In genomic region chr10:91635401-91636400, GRCh38 we compare ENCODE assay signal across 7 cellular contexts. TPM values are rescaled to one million over a fixed set of nuclear protein-coding genes. Genes with fewer than 3 reads are reported as not detected.
DNase-seq lines count a peak whose midpoint lies in the region; ATAC-seq, FAIRE-seq and TF ChIP-seq lines count a peak whose summit lies in the region.

No MANE protein-coding gene starts in this region.

- no peak overlapping the region for H3K27ac ChIP-seq in pancreas

- H3K9me3 Mint-ChIP-seq in activated T-helper 17 cell treated with anti-CD3 and anti-CD28 coated beads, Interleukin-2, amount 50 U/mL, for 72 hours = no peaks in the 10 kb centered on the region

- WGBS in pancreas, 2 donors = 49 to 51% methylated on average over 10 of the region's 10 CpGs

- H3K4me3 Mint-ChIP-seq in activated T-helper 17 cell treated with anti-CD3 and anti-CD28 coated beads, Interleukin-2, amount 50 U/mL, for 72 hours = no peak overlapping the region

- H3K27me3 ChIP-seq in pancreas = no peaks in the 10 kb centered on the region

- peak; percentile 46 to 71 (median 58) for TF ChIP-seq CTCF in pancreas (IDR thresholded peaks at IDR 0.05)

- no peak overlapping the region for H3K4me3 ChIP-seq in pancreas

- no peak for FAIRE-seq in pancreas (lab: Jason Lieb, UNC)

- intact Hi-C loops in pancreas (cut with DNase I) = loop anchor here in 2 of 3 donors (5.0 to 10.0 kb wide), 2 partner anchors 141 to 143 kb away; no protein-coding TSS in a partner anchor

- no peaks in the 10 kb centered on the region for H3K4me1 Mint-ChIP-seq in activated T-helper 17 cell treated with anti-CD3 and anti-CD28 coated beads, Interleukin-2, amount 50 U/mL, for 72 hours

- H3K9me3 ChIP-seq in pancreas = no peaks in the 10 kb centered on the region

- no peak overlapping the region for H3K27ac Mint-ChIP-seq in activated T-helper 17 cell treated with anti-CD3 and anti-CD28 coated beads, Interleukin-2, amount 50 U/mL, for 72 hours

- peaks cover 0 to 10% (median 7%) of the 10 kb centered on the region in 3 donors for H3K4me1 ChIP-seq in pancreas

- H3K36me3 ChIP-seq in pancreas = no peaks in the 10 kb centered on the region

- peaks cover 55% of the 10 kb centered on the region for H3K27me3 Mint-ChIP-seq in activated T-helper 17 cell treated with anti-CD3 and anti-CD28 coated beads, Interleukin-2, amount 50 U/mL, for 72 hours

- no peaks in the 10 kb centered on the region for H3K36me3 Mint-ChIP-seq in activated T-helper 17 cell treated with anti-CD3 and anti-CD28 coated beads, Interleukin-2, amount 50 U/mL, for 72 hours (ENCODE audit: low read depth)

- peak; percentile 56 for ATAC-seq in HG03354 (IDR thresholded peaks at IDR 0.05; ENCODE audit: poor library complexity, severe bottlenecking, unreplicated experiment)
- peak; percentile 36 for ATAC-seq in activated T-helper 17 cell treated with anti-CD3 and anti-CD28 coated beads, Interleukin-2, amount 50 U/mL, for 72 hours (replicated peaks)
- ATAC-seq in pancreas = peak; percentile 39 to 62 (median 56)
- ATAC-seq in GM21576 (IDR thresholded peaks at IDR 0.05; ENCODE audit: unreplicated experiment) = no peak

- peak; percentile 70 for DNase-seq in Daoy (ENCODE audit: low read depth)
- peak; percentile 57 for DNase-seq in NCI-H82 treated with DMSO at 0.1 percent for 48 hours (lab: John Stamatoyannopoulos, UW; ENCODE audit: unreplicated experiment)
- peak; percentile 81 for DNase-seq in globus pallidus (ENCODE audit: low spot score)
- peak in 3 of 6 donors; percentile 72 to 82 (median 81) for DNase-seq in pancreas

RNA-seq across cellular contexts. Expression of gene PPP1R3C, which starts 2.8 kb away (rescaled TPM):
- total RNA-seq in Daoy (2014; rRNA removed; shearing (Covaris generic)) = 0.54 and 0.74 TPM in 2 replicates
- total RNA-seq in activated T-helper 17 cell treated with anti-CD3 and anti-CD28 coated beads, Interleukin-2, amount 50 U/mL, for 72 hours = under 1 TPM in 1 of 2 donors, not detected in 1; 0.64 TPM
- 10 to 100 TPM in 5 of 6 donors, 1 to 10 TPM in 1; 7.1 to 27.5 (median 17.3) TPM for total RNA-seq in pancreas
- polyA plus RNA-seq in pancreas = 1 to 10 TPM; 3.8 to 5.8 TPM
